In genomic region chr12:63978519-63978918, GRCh38 we compare ENCODE assay signal across 16 cellular contexts.
A peak's percentile ranks its signal among the peaks of the same experiment; 100 is the strongest.
DNase-seq lines count a peak whose midpoint lies in the region; ATAC-seq and TF ChIP-seq lines count a peak whose summit lies in the region.
"Had no signal": no experiment of that assay in that cellular context is flagged by ENCODE, and none has a peak within 500 bp of the region (broad histone marks: within the 10 kb centered on the region; RNA-seq: fewer than 3 reads in every experiment).

No MANE protein-coding gene starts in this region.

- no peak overlapping the region for H4K5ac ChIP-seq in IMR-90 (ENCODE audit: low read depth, low read length)

- H4K91ac ChIP-seq in IMR-90 (ENCODE audit: insufficient read depth, low read depth, low read length): no peak overlapping the region

- TF ChIP-seq RAD21 in IMR-90 (IDR thresholded peaks at IDR 0.05; ENCODE audit: low read length): no peak

- peak; percentile 50 for ATAC-seq in IMR-90 (ENCODE audit: low read depth)
- no peak for ATAC-seq in HG02938 (IDR thresholded peaks at IDR 0.05; ENCODE audit: unreplicated experiment)
- ATAC-seq: activated T-helper 17 cell treated with anti-CD3 and anti-CD28 coated beads, Interleukin-2, amount 50 U/mL, for 72 hours; gastrocnemius medialis; natural killer cell had no signal

- H3K9me1 ChIP-seq in IMR-90 (ENCODE audit: insufficient read depth, low read length): peaks cover 15% of the 10 kb centered on the region

- no peaks in the 10 kb centered on the region for H3K9me3 Mint-ChIP-seq in endothelial cell (ENCODE audit: unreplicated experiment)
- H3K9me3 Mint-ChIP-seq: activated T-helper 17 cell treated with anti-CD3 and anti-CD28 coated beads, Interleukin-2, amount 50 U/mL, for 72 hours; CD14-positive monocyte; natural killer cell had no signal

- H3K9ac ChIP-seq in IMR-90 (ENCODE audit: low read depth, low read length): no peak overlapping the region

- H2BK5ac ChIP-seq in IMR-90 (ENCODE audit: low read depth, low read length, poor library complexity, severe bottlenecking): peak overlapping the region; percentile 57

- H3K4me2 ChIP-seq in IMR-90 (ENCODE audit: low read depth, low read length): peak overlapping the region; percentile 29; the same call in 1 of the 2 replicates

- BruUV-seq in IMR-90 (replicated peaks; lab: Mats Ljungman, UMichigan): no TSS peak

- H3K27me3 ChIP-seq in IMR-90 (ENCODE audit: control insufficient read depth, insufficient read depth, low read length) (no peaks in the 10 kb centered on the region), brain microvascular endothelial cell (replicated peaks) (no peaks in the 10 kb centered on the region)
- H3K27me3 ChIP-seq: cardiac muscle cell, gastrocnemius medialis had no signal

- H3K4me3 ChIP-seq in IMR-90 (ENCODE audit: insufficient read depth, low read depth, low read length): no peak overlapping the region
- H3K4me3 ChIP-seq in brain microvascular endothelial cell (ENCODE audit: low read depth, low read length): no peak overlapping the region
- H3K4me3 ChIP-seq: cardiac muscle cell, gastrocnemius medialis had no signal

- no peaks in the 10 kb centered on the region for H3K9me3 ChIP-seq in IMR-90 (ENCODE audit: control insufficient read depth, insufficient read depth, low read length)
- H3K9me3 ChIP-seq: gastrocnemius medialis had no signal

- TF ChIP-seq POLR2A in IMR-90 (IDR thresholded peaks at IDR 0.05; ENCODE audit: low read depth, low read length): no peak

- intact Hi-C loops in IMR-90 (cut with micrococcal nuclease): no loop called here

- H3K36me3 Mint-ChIP-seq in endothelial cell (ENCODE audit: low read depth, unreplicated experiment): no peaks in the 10 kb centered on the region
- H3K36me3 Mint-ChIP-seq: CD14-positive monocyte, natural killer cell had no signal

- H3K4ac ChIP-seq in IMR-90 (ENCODE audit: low read depth, low read length): no peak overlapping the region

- H3K14ac ChIP-seq in IMR-90 (replicated peaks; ENCODE audit: low read depth, low read length): no peak overlapping the region

- no peak overlapping the region for H2AFZ ChIP-seq in IMR-90 (replicated peaks; ENCODE audit: low read length, poor library complexity)

- peaks cover 16% of the 10 kb centered on the region for H3K4me1 Mint-ChIP-seq in endothelial cell (ENCODE audit: unreplicated experiment)
- H3K4me1 Mint-ChIP-seq: activated T-helper 17 cell treated with anti-CD3 and anti-CD28 coated beads, Interleukin-2, amount 50 U/mL, for 72 hours; natural killer cell had no signal

- CTCF ChIA-PET in IMR-90 (lab: Yijun Ruan, JAX): interaction anchor here (0.6 to 1.0 kb wide), 2 partner anchors 14 to 204 kb away, joined by 3 read pairs; no protein-coding TSS in a partner anchor

- H3K4me1 ChIP-seq in IMR-90 (ENCODE audit: control insufficient read depth, insufficient read depth, low read length): peaks cover 5% of the 10 kb centered on the region

- no peak overlapping the region for H3K23ac ChIP-seq in IMR-90 (ENCODE audit: low read depth, low read length)

- TF ChIP-seq CTCF in IMR-90 (conservative IDR thresholded peaks at IDR 0.05; ENCODE audit: low read depth, low read length) (no peak), brain microvascular endothelial cell (IDR thresholded peaks at IDR 0.05; ENCODE audit: low read depth, low read length, missing control alignments) (no peak), endothelial cell (IDR thresholded peaks at IDR 0.05; ENCODE audit: unreplicated experiment) (no peak)

- H3K36me3 ChIP-seq in IMR-90 (ENCODE audit: control insufficient read depth, insufficient read depth, low read length): no peaks in the 10 kb centered on the region; the same call in 1 of the 2 replicates
- H3K36me3 ChIP-seq in brain microvascular endothelial cell (replicated peaks): no peaks in the 10 kb centered on the region
- H3K36me3 ChIP-seq: cardiac muscle cell, gastrocnemius medialis had no signal

- dilution Hi-C loops in IMR-90 (cut with HindIII; ENCODE audit: low sequenced_read_pairs, unreplicated experiment): no loop called here

- H2BK120ac ChIP-seq in IMR-90 (ENCODE audit: low read depth, low read length): no peak overlapping the region

- H2BK15ac ChIP-seq in IMR-90 (ENCODE audit: low read depth, low read length): no peak overlapping the region

- H3K27me3 Mint-ChIP-seq in endothelial cell (ENCODE audit: unreplicated experiment): peaks cover 4% of the 10 kb centered on the region

- WGBS in IMR-90 (ENCODE audit: extremely low coverage in 2 of 2, insufficient read length in 1 of 2), 2 experiments: no CpG with 5 or more reads among the region's 1 CpG

- no peak overlapping the region for H3K27ac ChIP-seq in IMR-90 (ENCODE audit: insufficient read depth, low read length)
- peak overlapping the region; percentile 51 for H3K27ac ChIP-seq in brain microvascular endothelial cell
- H3K27ac ChIP-seq: cardiac muscle cell, gastrocnemius medialis had no signal

- H3K18ac ChIP-seq in IMR-90 (ENCODE audit: low read depth, low read length): peak overlapping the region; percentile 56; the same call in 1 of the 2 replicates

- no peak overlapping the region; the same call in 1 of the 2 replicates for H2BK20ac ChIP-seq in IMR-90 (ENCODE audit: low read depth, low read length)

- POLR2A ChIA-PET in IMR-90 (lab: Charles Lee; ENCODE audit: unreplicated experiment): no interaction called here

- H4K8ac ChIP-seq in IMR-90 (ENCODE audit: low read depth in 2 of 2, low read length in 2 of 2): no peak overlapping the region

- no peak overlapping the region for H3K27ac Mint-ChIP-seq in endothelial cell (ENCODE audit: unreplicated experiment)
- H3K27ac Mint-ChIP-seq: activated T-helper 17 cell treated with anti-CD3 and anti-CD28 coated beads, Interleukin-2, amount 50 U/mL, for 72 hours; CD14-positive monocyte; natural killer cell had no signal

- peaks cover 29 to 78% of the 10 kb centered on the region in 2 experiments for H3K79me1 ChIP-seq in IMR-90 (ENCODE audit: low read depth in 1 of 2, low read length in 2 of 2)

- peaks cover 8% of the 10 kb centered on the region; the same call in 1 of the 2 replicates for H4K20me1 ChIP-seq in IMR-90 (ENCODE audit: insufficient read depth, low read length)

- no peak overlapping the region for H2AK5ac ChIP-seq in IMR-90 (ENCODE audit: low read depth, low read length)

- in situ Hi-C loops in IMR-90 (cut with MboI; ENCODE audit: low sequenced_read_pairs) (no loop called here), brain microvascular endothelial cell (cut with HindIII; ENCODE audit: low pct_ligation_motif_present, low sequenced_read_pairs) (no loop called here), KBM-7 (cut with MboI; ENCODE audit: low pct_unique_long_range_greater_than_20kb, low sequenced_read_pairs) (no loop called here)

- DNase-seq in AG20443 (ENCODE audit: low spot score) (peak; percentile 26), IMR-90 (peak; percentile 88), brain microvascular endothelial cell (peak; percentile 59), kidney glomerular epithelial cell (lab: John Stamatoyannopoulos, UW) (peak; percentile 44), endothelial cell (ENCODE audit: low spot score) (no peak), KBM-7 (no peak)
- no peak for DNase-seq in activated CD4-positive, alpha-beta T cell treated with anti-CD3 and anti-CD28 coated beads, Interleukin-2, amount 50 U/mL, for 4 hours
- DNase-seq: activated CD4-positive, alpha-beta T cell treated with anti-CD3 and anti-CD28 coated beads for 1 hour; gastrocnemius medialis; GDM1; natural killer cell; NCI-H1417 had no signal

- no peak overlapping the region for H3K56ac ChIP-seq in IMR-90 (ENCODE audit: extremely low read depth, insufficient read depth, low read length)

- H3K4me3 Mint-ChIP-seq in endothelial cell (ENCODE audit: unreplicated experiment): no peak overlapping the region
- H3K4me3 Mint-ChIP-seq: activated T-helper 17 cell treated with anti-CD3 and anti-CD28 coated beads, Interleukin-2, amount 50 U/mL, for 72 hours; CD14-positive monocyte; natural killer cell had no signal

- no peak overlapping the region for H2AK9ac ChIP-seq in IMR-90 (replicated peaks; ENCODE audit: low read depth, low read length, poor library complexity)

TF ChIP-seq in IMR-90, 13 proteins besides CTCF, POLR2A, EP300 and RAD21:
- TF ChIP-seq RFX5 (IDR thresholded peaks at IDR 0.05; ENCODE audit: low read depth, low read length) (no peak), MAFK (IDR thresholded peaks at IDR 0.05; ENCODE audit: low read depth, low read length) (peak; percentile 18; the same call in 1 of the 2 replicates), CEBPB (IDR thresholded peaks at IDR 0.05; ENCODE audit: low read depth, low read length) (peak; percentile 82), NFE2L2 (IDR thresholded peaks at IDR 0.05; ENCODE audit: low read depth, low read length) (peak; percentile 72), BHLHE40 (IDR thresholded peaks at IDR 0.05; ENCODE audit: low read depth, low read length) (peak; percentile 97), FOS (IDR thresholded peaks at IDR 0.05; ENCODE audit: low read depth, low read length) (0 out of 2 replicates have a peak, but pooled peaks have one; percentile 23), SMC3 (IDR thresholded peaks at IDR 0.05; ENCODE audit: low read depth, low read length) (no peak), MXI1 (IDR thresholded peaks at IDR 0.05; ENCODE audit: borderline replicate concordance, low read depth, low read length) (no peak)

Comparison
In these comparisons a context has a peak if more than half of its experiments do, and no peak if none do; other contexts are left out.
1. DNase-seq: peak in AG20443 (single experiment), IMR-90 (single experiment), brain microvascular endothelial cell (single experiment) and kidney glomerular epithelial cell (single experiment); none in activated CD4-positive, alpha-beta T cell treated with anti-CD3 and anti-CD28 coated beads, Interleukin-2, amount 50 U/mL, for 4 hours (0 of 2), endothelial cell (single experiment) and KBM-7 (single experiment).